22 cellular contexts compared by ENCODE assay signal in the genomic region with DNA sequence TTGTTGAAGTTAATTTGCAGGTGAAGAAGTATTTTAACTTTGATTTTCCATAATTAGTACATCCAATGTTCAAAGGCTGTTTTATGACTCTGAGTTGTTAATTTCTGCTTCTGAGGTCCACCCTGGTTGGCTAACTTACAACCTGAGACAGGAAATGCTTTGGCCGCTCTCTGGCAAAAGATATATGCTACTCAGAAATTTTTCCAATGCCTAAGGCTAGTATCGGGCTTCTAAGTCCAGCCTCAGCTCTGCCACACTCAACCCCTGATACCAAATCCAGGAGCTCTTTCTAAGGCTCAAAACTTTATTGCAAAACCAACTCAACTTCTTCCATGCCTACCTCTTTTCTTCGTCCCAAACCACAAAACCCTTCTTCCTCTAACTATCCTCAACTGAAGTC.
"Had no signal": no experiment of that assay in that cellular context is flagged by ENCODE, and none has a peak within 500 bp of the region (broad histone marks: within the 10 kb centered on the region; RNA-seq: fewer than 3 reads in every experiment).

No MANE protein-coding gene starts in this region.

- H3K4me3 ChIP-seq: adrenal gland, ascending aorta, dorsolateral prefrontal cortex, gastrocnemius medialis, left ventricle myocardium inferior, neural progenitor cell, spleen, thoracic aorta, vagina had no signal

- H3K9me3 ChIP-seq: adrenal gland, ascending aorta, gastrocnemius medialis, left ventricle myocardium inferior, spleen, thoracic aorta, vagina had no signal

- DNase-seq: activated CD4-positive, alpha-beta T cell treated with anti-CD3 and anti-CD28 coated beads for 1 hour; activated CD4-positive, alpha-beta T cell treated with anti-CD3 and anti-CD28 coated beads, Interleukin-2, amount 50 U/mL, for 4 hours; activated CD8-positive, alpha-beta memory T cell treated with anti-CD3 and anti-CD28 coated beads, Interleukin-2, amount 50 U/mL, for 48 hours; activated naive CD4-positive, alpha-beta T cell; activated T-cell treated with anti-CD3 and anti-CD28 coated beads, Interleukin-2, amount 50 U/mL, for 4 hours; adrenal gland; central memory CD4-positive, alpha-beta T cell; dorsolateral prefrontal cortex; effector memory CD8-positive, alpha-beta T cell; gastrocnemius medialis; hippocampal formation; left ventricle myocardium inferior; retina; spleen; stimulated activated CD4-positive, alpha-beta T cell treated with anti-CD3 and anti-CD28 coated beads, Interleukin-4, amount 100 ng/mL, for 1 hour; stimulated activated naive CD4-positive, alpha-beta T cell treated with Interleukin-2 at 50 U/mL for 16 hours had no signal

- H3K36me3 ChIP-seq: adrenal gland, ascending aorta, gastrocnemius medialis, left ventricle myocardium inferior, neural progenitor cell, spleen, thoracic aorta, vagina had no signal

- H3K27ac ChIP-seq: adrenal gland, ascending aorta, dorsolateral prefrontal cortex, gastrocnemius medialis, left ventricle myocardium inferior, neural progenitor cell, spleen, thoracic aorta, vagina had no signal

- H3K9ac ChIP-seq: neural progenitor cell had no signal

- H3K4me1 ChIP-seq: adrenal gland, ascending aorta, gastrocnemius medialis, left ventricle myocardium inferior, spleen, vagina had no signal

- H3K27me3 ChIP-seq: adrenal gland, ascending aorta, dorsolateral prefrontal cortex, gastrocnemius medialis, neural progenitor cell, spleen, vagina had no signal

- H2AFZ ChIP-seq: neural progenitor cell had no signal

- ATAC-seq: activated T-cell treated with anti-CD3 and anti-CD28 coated beads, Interleukin-2, amount 50 U/mL, for 4 hours; effector memory CD8-positive, alpha-beta T cell; esophagus mucosa; gastrocnemius medialis; naive thymus-derived CD8-positive, alpha-beta T cell had no signal

- H3K4me2 ChIP-seq: neural progenitor cell had no signal
